In genomic region chr19:30209617-30210600, GRCh38 we compare ENCODE assay signal across 20 cellular contexts.
"Had no signal": no experiment of that assay in that cellular context is flagged by ENCODE, and none has a peak within 500 bp of the region (broad histone marks: within the 10 kb centered on the region; RNA-seq: fewer than 3 reads in every experiment).

No MANE protein-coding gene starts in this region.

- ATAC-seq: activated CD4-positive, CD25-positive, alpha-beta regulatory T cell treated with anti-CD3 and anti-CD28 coated beads, Interleukin-2, amount 50 U/mL, for 24 hours; activated naive CD8-positive, alpha-beta T cell treated with anti-CD3 and anti-CD28 coated beads, Interleukin-2, amount 50 U/mL, for 24 hours; activated T-cell treated with anti-CD3 and anti-CD28 coated beads, Interleukin-2, amount 50 U/mL, for 4 hours; esophagus mucosa; gastroesophageal sphincter; left cardiac atrium; naive thymus-derived CD4-positive, alpha-beta T cell; stimulated activated naive B cell treated with anti-CD40 and anti-IgM and Interleukin-4, amounts not matched to agents 10 μg/mL and 1 μg/mL and 100 μg/mL, for 72 hours had no signal

- H3K27ac Mint-ChIP-seq: activated CD4-positive, alpha-beta T cell treated with anti-CD3 and anti-CD28 coated beads, Interleukin-2, amount 10 ng/mL, durations not matched to agents 7 days and 5 days; activated naive CD4-positive, alpha-beta T cell treated with anti-CD3 and anti-CD28 coated beads, Interleukin-2, amount 10 ng/mL, durations not matched to agents 7 days and 5 days; activated naive CD8-positive, alpha-beta T cell treated with anti-CD3 and anti-CD28 coated beads, Interleukin-2, amount 50 U/mL, for 24 hours; brain; stimulated activated naive B cell treated with anti-CD40 and anti-IgM and Interleukin-4, amounts not matched to agents 10 μg/mL and 1 μg/mL and 100 μg/mL, for 72 hours had no signal

- H3K9me3 Mint-ChIP-seq: activated CD4-positive, alpha-beta T cell treated with anti-CD3 and anti-CD28 coated beads, Interleukin-2, amount 10 ng/mL, durations not matched to agents 7 days and 5 days; activated naive CD4-positive, alpha-beta T cell treated with anti-CD3 and anti-CD28 coated beads, Interleukin-2, amount 10 ng/mL, durations not matched to agents 7 days and 5 days; activated naive CD8-positive, alpha-beta T cell treated with anti-CD3 and anti-CD28 coated beads, Interleukin-2, amount 50 U/mL, for 24 hours; activated T-cell treated with anti-CD3 and anti-CD28 coated beads, Interleukin-2, amount 50 U/mL, for 4 hours; central memory CD8-positive, alpha-beta T cell had no signal

- H3K4me1 Mint-ChIP-seq: brain; central memory CD8-positive, alpha-beta T cell had no signal

- H3K9me3 ChIP-seq: neutrophil, thoracic aorta, upper lobe of left lung had no signal

- H3K27me3 Mint-ChIP-seq: activated CD4-positive, alpha-beta T cell treated with anti-CD3 and anti-CD28 coated beads, Interleukin-2, amount 10 ng/mL, durations not matched to agents 7 days and 5 days had no signal

- H3K4me3 ChIP-seq: gastroesophageal sphincter, thoracic aorta, upper lobe of left lung had no signal

- DNase-seq: activated CD4-positive, alpha-beta T cell treated with anti-CD3 and anti-CD28 coated beads, Interleukin-2, amount 10 ng/mL, durations not matched to agents 7 days and 5 days; activated CD8-positive, alpha-beta memory T cell treated with anti-CD3 and anti-CD28 coated beads, Interleukin-2, amount 50 U/mL, for 4 hours; activated naive CD4-positive, alpha-beta T cell treated with anti-CD3 and anti-CD28 coated beads, Interleukin-2, amount 10 ng/mL, durations not matched to agents 7 days and 5 days; activated naive CD8-positive, alpha-beta T cell treated with anti-CD3 and anti-CD28 coated beads, Interleukin-2, amount 50 U/mL, for 24 hours; activated T-cell treated with anti-CD3 and anti-CD28 coated beads, Interleukin-2, amount 50 U/mL, for 4 hours; anterior cingulate cortex; cortex of kidney; effector CD4-positive, alpha-beta T cell; left cardiac atrium; mesenchymal stem cell; naive thymus-derived CD4-positive, alpha-beta T cell; stimulated activated naive B cell treated with anti-CD40 and anti-IgM and Interleukin-4, amounts not matched to agents 10 μg/mL and 1 μg/mL and 100 μg/mL, for 72 hours had no signal

- H3K36me3 ChIP-seq: gastroesophageal sphincter, neutrophil, thoracic aorta, upper lobe of left lung had no signal

- H3K27ac ChIP-seq: gastroesophageal sphincter, neutrophil, thoracic aorta, upper lobe of left lung had no signal

- H3K4me1 ChIP-seq: gastroesophageal sphincter, upper lobe of left lung had no signal

- H3K4me3 Mint-ChIP-seq: activated CD4-positive, alpha-beta T cell treated with anti-CD3 and anti-CD28 coated beads, Interleukin-2, amount 10 ng/mL, durations not matched to agents 7 days and 5 days; activated naive CD4-positive, alpha-beta T cell treated with anti-CD3 and anti-CD28 coated beads, Interleukin-2, amount 10 ng/mL, durations not matched to agents 7 days and 5 days; activated naive CD8-positive, alpha-beta T cell treated with anti-CD3 and anti-CD28 coated beads, Interleukin-2, amount 50 U/mL, for 24 hours; activated T-cell treated with anti-CD3 and anti-CD28 coated beads, Interleukin-2, amount 50 U/mL, for 4 hours; brain; central memory CD8-positive, alpha-beta T cell; naive thymus-derived CD4-positive, alpha-beta T cell; stimulated activated naive B cell treated with anti-CD40 and anti-IgM and Interleukin-4, amounts not matched to agents 10 μg/mL and 1 μg/mL and 100 μg/mL, for 72 hours had no signal

- H3K27me3 ChIP-seq: upper lobe of left lung had no signal

- H3K36me3 Mint-ChIP-seq: activated naive CD4-positive, alpha-beta T cell treated with anti-CD3 and anti-CD28 coated beads, Interleukin-2, amount 10 ng/mL, durations not matched to agents 7 days and 5 days; naive thymus-derived CD4-positive, alpha-beta T cell; stimulated activated naive B cell treated with anti-CD40 and anti-IgM and Interleukin-4, amounts not matched to agents 10 μg/mL and 1 μg/mL and 100 μg/mL, for 72 hours had no signal
